ENCODE assay signal across 1 cellular context in the genomic region with DNA sequence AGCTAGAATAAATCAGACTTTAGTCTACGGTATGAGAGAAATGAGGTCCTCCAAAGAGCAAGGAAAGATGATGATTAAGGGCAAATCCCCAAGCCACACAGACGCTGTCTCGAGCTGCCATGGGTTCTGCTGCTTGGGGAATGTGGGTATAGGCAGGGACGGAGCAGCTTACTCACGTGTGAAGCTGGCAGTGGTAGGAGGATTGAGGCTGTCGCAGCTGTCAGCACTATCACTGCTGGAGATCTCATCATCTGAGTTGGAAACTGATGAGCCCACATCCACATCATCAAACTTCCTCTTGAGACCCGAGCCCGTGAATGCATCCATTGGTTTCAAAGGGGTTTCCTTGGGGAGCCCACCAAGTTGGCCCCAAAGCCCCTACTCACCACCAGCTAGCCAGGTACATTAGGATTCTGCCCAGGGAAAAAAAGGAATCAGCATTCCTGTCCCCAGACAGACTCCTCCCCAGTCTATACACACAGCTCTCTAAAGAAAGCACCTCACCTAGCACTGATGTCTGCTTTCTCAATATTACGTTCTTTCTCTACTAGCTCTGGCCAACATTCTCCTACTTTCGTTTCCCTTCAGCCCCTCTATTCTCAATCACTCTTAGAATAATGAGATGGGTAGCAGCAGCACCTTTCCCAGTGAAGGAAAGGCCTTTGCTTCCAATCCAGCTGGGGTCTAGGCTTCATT.
TF ChIP-seq lines count a peak whose summit lies in the region.

No MANE protein-coding gene starts in this region.

TF ChIP-seq in GM23338, 12 proteins besides CTCF, POLR2A, EP300 and RAD21 (continued from another document):
- TF ChIP-seq ZNF462 (CRISPR knock-in tag; IDR thresholded peaks at IDR 0.05) (no peak), POLR2AphosphoS5 (IDR thresholded peaks at IDR 0.05; ENCODE audit: low read depth) (no peak), ETS1 (IDR thresholded peaks at IDR 0.05) (no peak), EZH2phosphoT487 (IDR thresholded peaks at IDR 0.05; ENCODE audit: unreplicated experiment) (no peak)
